ENCODE assay signal across 14 cellular contexts in genomic region chr19:47155141-47155540, GRCh38. TPM values are rescaled to one million over a fixed set of nuclear protein-coding genes. Genes with fewer than 3 reads are reported as not detected.
DNase-seq lines count a peak whose midpoint lies in the region; ATAC-seq and TF ChIP-seq lines count a peak whose summit lies in the region.
"Had no signal": no experiment of that assay in that cellular context is flagged by ENCODE, and none has a peak within 500 bp of the region (broad histone marks: within the 10 kb centered on the region; RNA-seq: fewer than 3 reads in every experiment).

No MANE protein-coding gene starts in this region.

- peaks cover 70% of the 10 kb centered on the region for H3K4me1 Mint-ChIP-seq in activated naive CD4-positive, alpha-beta T cell treated with anti-CD3 and anti-CD28 coated beads for 36 hours (ENCODE audit: low read depth)
- H3K4me1 Mint-ChIP-seq in brain: peaks cover 54% of the 10 kb centered on the region

- TF ChIP-seq EP300 in suprapubic skin (IDR thresholded peaks at IDR 0.05): no peak

- H3K4me3 Mint-ChIP-seq in activated naive CD4-positive, alpha-beta T cell treated with anti-CD3 and anti-CD28 coated beads for 36 hours: no peak overlapping the region
- no peak overlapping the region for H3K4me3 Mint-ChIP-seq in brain
- H3K4me3 Mint-ChIP-seq: activated T-cell treated with anti-CD3 and anti-CD28 coated beads, Interleukin-2, amount 50 U/mL, for 24 hours had no signal

- no peaks in the 10 kb centered on the region for H3K27me3 ChIP-seq in hepatocyte
- H3K27me3 ChIP-seq in suprapubic skin: no peaks in the 10 kb centered on the region
- H3K27me3 ChIP-seq in Peyer's patch: no peaks in the 10 kb centered on the region

- CTCF ChIA-PET in activated naive CD4-positive, alpha-beta T cell treated with anti-CD3 and anti-CD28 coated beads for 36 hours (lab: Charles Lee): interaction anchor here (2.3 kb wide), 1 partner anchor 89 kb away, joined by 6 read pairs; no protein-coding TSS in a partner anchor

- H3K4me3 ChIP-seq in hepatocyte (no peak overlapping the region), suprapubic skin (no peak overlapping the region), Peyer's patch (no peak overlapping the region)

- peaks cover 76% of the 10 kb centered on the region for H3K36me3 Mint-ChIP-seq in activated naive CD4-positive, alpha-beta T cell treated with anti-CD3 and anti-CD28 coated beads for 36 hours (ENCODE audit: low read depth)
- H3K36me3 Mint-ChIP-seq in activated naive CD4-positive, alpha-beta T cell treated with anti-CD3 and anti-CD28 coated beads, Interleukin-2, amount 50 U/mL, for 72 hours: peaks cover 44 to 60% of the 10 kb centered on the region in 2 donors
- H3K36me3 Mint-ChIP-seq in brain: peaks cover 64% of the 10 kb centered on the region

- H3K4me1 ChIP-seq in hepatocyte (ENCODE audit: insufficient read depth) (peaks cover 30% of the 10 kb centered on the region), suprapubic skin (peaks cover 69% of the 10 kb centered on the region), Peyer's patch (peaks cover 11 to 54% (median 22%) of the 10 kb centered on the region in 4 donors)

- peaks cover 2% of the 10 kb centered on the region for H3K9me3 Mint-ChIP-seq in activated naive CD4-positive, alpha-beta T cell treated with anti-CD3 and anti-CD28 coated beads for 36 hours
- H3K9me3 Mint-ChIP-seq in activated naive CD4-positive, alpha-beta T cell treated with anti-CD3 and anti-CD28 coated beads, Interleukin-2, amount 50 U/mL, for 72 hours: peaks cover 0 to 5% of the 10 kb centered on the region in 2 donors
- H3K9me3 Mint-ChIP-seq in brain: peaks cover 0 to 3% (median 0%) of the 10 kb centered on the region in 5 experiments
- H3K9me3 Mint-ChIP-seq: activated T-cell treated with anti-CD3 and anti-CD28 coated beads, Interleukin-2, amount 50 U/mL, for 24 hours had no signal

- TF ChIP-seq POLR2A in suprapubic skin (IDR thresholded peaks at IDR 0.05) (no peak), Peyer's patch (IDR thresholded peaks at IDR 0.05) (no peak)

- no peaks in the 10 kb centered on the region for H3K9me2 ChIP-seq in hepatocyte (replicated peaks; ENCODE audit: insufficient read depth)

- ATAC-seq in activated naive CD4-positive, alpha-beta T cell treated with anti-CD3 and anti-CD28 coated beads, Interleukin-2, amount 50 U/mL, for 72 hours: no peak

- peak overlapping the region; percentile 27 for H3K27ac Mint-ChIP-seq in activated naive CD4-positive, alpha-beta T cell treated with anti-CD3 and anti-CD28 coated beads for 36 hours
- no peak overlapping the region for H3K27ac Mint-ChIP-seq in activated naive CD4-positive, alpha-beta T cell treated with anti-CD3 and anti-CD28 coated beads, Interleukin-2, amount 50 U/mL, for 72 hours
- H3K27ac Mint-ChIP-seq in brain: peak overlapping the region in 3 of 5 experiments; percentile 38 to 65 (median 48)
- H3K27ac Mint-ChIP-seq: activated T-cell treated with anti-CD3 and anti-CD28 coated beads, Interleukin-2, amount 50 U/mL, for 24 hours had no signal

- no peaks in the 10 kb centered on the region for H4K20me1 ChIP-seq in hepatocyte (ENCODE audit: insufficient read depth, poor library complexity, severe bottlenecking)

- H3K79me2 ChIP-seq in hepatocyte: peaks cover 29% of the 10 kb centered on the region

- H3K27me3 Mint-ChIP-seq in activated naive CD4-positive, alpha-beta T cell treated with anti-CD3 and anti-CD28 coated beads for 36 hours (ENCODE audit: low read depth): no peaks in the 10 kb centered on the region
- peaks cover 3% of the 10 kb centered on the region for H3K27me3 Mint-ChIP-seq in brain
- H3K27me3 Mint-ChIP-seq: activated T-cell treated with anti-CD3 and anti-CD28 coated beads, Interleukin-2, amount 50 U/mL, for 24 hours had no signal

- intact Hi-C loops in activated naive CD4-positive, alpha-beta T cell treated with anti-CD3 and anti-CD28 coated beads for 36 hours (cut with micrococcal nuclease): no loop called here

- H2AFZ ChIP-seq in hepatocyte: no peak overlapping the region

- H3K36me3 ChIP-seq in hepatocyte (replicated peaks; ENCODE audit: insufficient read depth, low read depth) (no peaks in the 10 kb centered on the region), suprapubic skin (peaks cover 31% of the 10 kb centered on the region), Peyer's patch (peaks cover 0 to 54% (median 6%) of the 10 kb centered on the region in 3 donors)

- H3K27ac ChIP-seq in hepatocyte: peak overlapping the region; percentile 7
- H3K27ac ChIP-seq in suprapubic skin: peak overlapping the region; percentile 28
- peak overlapping the region in 2 of 4 donors; percentile 25 to 26 for H3K27ac ChIP-seq in Peyer's patch

- TF ChIP-seq CTCF in brain (conservative IDR thresholded peaks at IDR 0.05) (no peak), hepatocyte (IDR thresholded peaks at IDR 0.05; ENCODE audit: poor library complexity) (no peak), suprapubic skin (IDR thresholded peaks at IDR 0.05) (no peak), Peyer's patch (IDR thresholded peaks at IDR 0.05) (no peak)

- H3K9me3 ChIP-seq in hepatocyte (ENCODE audit: low read depth): no peaks in the 10 kb centered on the region
- H3K9me3 ChIP-seq in suprapubic skin: no peaks in the 10 kb centered on the region
- no peaks in the 10 kb centered on the region for H3K9me3 ChIP-seq in Peyer's patch

- H3K4me2 ChIP-seq in hepatocyte: no peak overlapping the region

- WGBS in hepatocyte (ENCODE audit: low lambda C conversion rate, missing lambda C conversion rate): 79% methylated on average over 7 of the region's 7 CpGs
- 58% methylated on average over 7 of the region's 7 CpGs for WGBS in suprapubic skin

- no peak for DNase-seq in activated naive CD4-positive, alpha-beta T cell treated with anti-CD3 and anti-CD28 coated beads for 36 hours
- no peak for DNase-seq in activated naive CD4-positive, alpha-beta T cell treated with anti-CD3 and anti-CD28 coated beads, Interleukin-2, amount 50 U/mL, for 72 hours (ENCODE audit: low spot score in 2 of 2)
- DNase-seq in hepatocyte (ENCODE audit: low spot score): no peak
- no peak for DNase-seq in suprapubic skin (ENCODE audit: low spot score in 2 of 2)
- DNase-seq in Peyer's patch: no peak
- DNase-seq in NCI-H524 (lab: John Stamatoyannopoulos, UW): no peak
- no peak for DNase-seq in dermis blood vessel endothelial cell
- DNase-seq: activated T-cell treated with anti-CD3 and anti-CD28 coated beads, Interleukin-2, amount 50 U/mL, for 24 hours; erythroblast; NCI-H1105 treated with DMSO at 0.1 percent for 48 hours; NCI-H69; SIG-M5; small intestine had no signal

RNA-seq across cellular contexts. Expression of gene SAE1, which starts 24.5 kb away (rescaled TPM):
- 100 to 1,000 TPM; 160 to 161 TPM for total RNA-seq in activated naive CD4-positive, alpha-beta T cell treated with anti-CD3 and anti-CD28 coated beads for 36 hours
- 100 to 1,000 TPM; 121 to 178 TPM for total RNA-seq in activated naive CD4-positive, alpha-beta T cell treated with anti-CD3 and anti-CD28 coated beads, Interleukin-2, amount 50 U/mL, for 72 hours
- polyA plus RNA-seq in brain (ENCODE audit: insufficient read depth, low read depth, low replicate concordance) (169 TPM), hepatocyte (97.2 and 98.8 TPM in 2 replicates)
- total RNA-seq in hepatocyte (90.3 and 112 TPM in 2 replicates), suprapubic skin (10 to 100 TPM; 22.4 to 51.9 (median 44.7) TPM), Peyer's patch (10 to 100 TPM; 35.9 to 73.4 (median 40.3) TPM), dermis blood vessel endothelial cell (168 and 236 TPM in 2 replicates)

RNA-seq across cellular contexts. Expression of gene ZC3H4, which starts 41.6 kb away (rescaled TPM):
- total RNA-seq in activated naive CD4-positive, alpha-beta T cell treated with anti-CD3 and anti-CD28 coated beads for 36 hours: 10 to 100 TPM; 46.0 to 48.8 TPM
- total RNA-seq in activated naive CD4-positive, alpha-beta T cell treated with anti-CD3 and anti-CD28 coated beads, Interleukin-2, amount 50 U/mL, for 72 hours: 100 to 1,000 TPM in 1 of 2 donors, 10 to 100 TPM in 1; 49.8 to 112 TPM
- polyA plus RNA-seq in brain (ENCODE audit: insufficient read depth, low read depth, low replicate concordance) (16.6 TPM), hepatocyte (4.3 TPM in 2 replicates)
- total RNA-seq in hepatocyte (11.7 and 13.1 TPM in 2 replicates), suprapubic skin (10 to 100 TPM; 24.2 to 42.8 (median 31.7) TPM), Peyer's patch (10 to 100 TPM; 24.7 to 61.9 (median 42.4) TPM), dermis blood vessel endothelial cell (11.9 and 21.9 TPM in 2 replicates)

Comparison
In these comparisons a context has a peak if more than half of its experiments do, and no peak if none do; other contexts are left out.
1. H3K27ac Mint-ChIP-seq: peak in activated naive CD4-positive, alpha-beta T cell treated with anti-CD3 and anti-CD28 coated beads for 36 hours (single experiment) and brain (3 of 5); none in activated naive CD4-positive, alpha-beta T cell treated with anti-CD3 and anti-CD28 coated beads, Interleukin-2, amount 50 U/mL, for 72 hours (0 of 2).